ENCODE assay signal across 1 cellular context in genomic region chr12:46373303-46374182, GRCh38.
TF ChIP-seq lines count a peak whose summit lies in the region.

No MANE protein-coding gene starts in this region.

TF ChIP-seq in HepG2, 621 proteins besides CTCF, POLR2A, EP300 and RAD21 (continued from another document and continues in another):
- TF ChIP-seq, protein P1, sequence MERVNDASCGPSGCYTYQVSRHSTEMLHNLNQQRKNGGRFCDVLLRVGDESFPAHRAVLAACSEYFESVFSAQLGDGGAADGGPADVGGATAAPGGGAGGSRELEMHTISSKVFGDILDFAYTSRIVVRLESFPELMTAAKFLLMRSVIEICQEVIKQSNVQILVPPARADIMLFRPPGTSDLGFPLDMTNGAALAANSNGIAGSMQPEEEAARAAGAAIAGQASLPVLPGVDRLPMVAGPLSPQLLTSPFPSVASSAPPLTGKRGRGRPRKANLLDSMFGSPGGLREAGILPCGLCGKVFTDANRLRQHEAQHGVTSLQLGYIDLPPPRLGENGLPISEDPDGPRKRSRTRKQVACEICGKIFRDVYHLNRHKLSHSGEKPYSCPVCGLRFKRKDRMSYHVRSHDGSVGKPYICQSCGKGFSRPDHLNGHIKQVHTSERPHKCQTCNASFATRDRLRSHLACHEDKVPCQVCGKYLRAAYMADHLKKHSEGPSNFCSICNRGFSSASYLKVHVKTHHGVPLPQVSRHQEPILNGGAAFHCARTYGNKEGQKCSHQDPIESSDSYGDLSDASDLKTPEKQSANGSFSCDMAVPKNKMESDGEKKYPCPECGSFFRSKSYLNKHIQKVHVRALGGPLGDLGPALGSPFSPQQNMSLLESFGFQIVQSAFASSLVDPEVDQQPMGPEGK (CRISPR knock-in tag; IDR thresholded peaks at IDR 0.05): 0 out of 2 replicates have a peak, but pooled peaks have one; percentile 19
- TF ChIP-seq MYC (CRISPR knock-in tag; IDR thresholded peaks at IDR 0.05; ENCODE audit: borderline replicate concordance) (peak; percentile 14; the same call in 1 of the 2 replicates), ARNT2 (CRISPR knock-in tag; IDR thresholded peaks at IDR 0.05; ENCODE audit: low read depth) (0 out of 2 replicates have a peak, but pooled peaks have one; percentile 37), ADNP (CRISPR knock-in tag; IDR thresholded peaks at IDR 0.05) (no peak), ZNF891 (CRISPR knock-in tag; IDR thresholded peaks at IDR 0.05) (peak; percentile 63; the same call in 1 of the 2 replicates), ZBTB43 (CRISPR knock-in tag; conservative IDR thresholded peaks at IDR 0.05) (0 out of 2 replicates have a peak, but pooled peaks have one; percentile 23), NCOA2 (CRISPR knock-in tag; IDR thresholded peaks at IDR 0.05) (peak; percentile 36; the same call in 1 of the 2 replicates), SOX6 (IDR thresholded peaks at IDR 0.05) (no peak), SOX6 (CRISPR knock-in tag; IDR thresholded peaks at IDR 0.05) (peak; percentile 49; the same call in 1 of the 2 replicates), SIX4 (CRISPR knock-in tag; IDR thresholded peaks at IDR 0.05) (peak; percentile 32; the same call in 1 of the 2 replicates), SAP130 (CRISPR knock-in tag; IDR thresholded peaks at IDR 0.05; ENCODE audit: low read depth) (peak; percentile 44; the same call in 1 of the 2 replicates), HDAC1 (CRISPR knock-in tag; IDR thresholded peaks at IDR 0.05) (peak; percentile 27), KDM5B (CRISPR knock-in tag; IDR thresholded peaks at IDR 0.05; ENCODE audit: borderline replicate concordance) (peak; percentile 57; the same call in 1 of the 2 replicates), POLR2G (IDR thresholded peaks at IDR 0.05; ENCODE audit: low read depth, low read length) (peak; percentile 81), ZFP1 (CRISPR knock-in tag; IDR thresholded peaks at IDR 0.05) (no peak), ZNF34 (CRISPR knock-in tag; IDR thresholded peaks at IDR 0.05; ENCODE audit: borderline replicate concordance) (no peak), JUNB (CRISPR knock-in tag; IDR thresholded peaks at IDR 0.05; ENCODE audit: borderline replicate concordance) (no peak), ZNF335 (CRISPR knock-in tag; IDR thresholded peaks at IDR 0.05) (0 out of 2 replicates have a peak, but pooled peaks have one; percentile 17), NFKB2 (CRISPR knock-in tag; IDR thresholded peaks at IDR 0.05; ENCODE audit: borderline replicate concordance) (no peak; the same call in 1 of the 2 replicates), SETDB1 (CRISPR knock-in tag; IDR thresholded peaks at IDR 0.05; ENCODE audit: borderline replicate concordance) (no peak), MAF1 (CRISPR knock-in tag; IDR thresholded peaks at IDR 0.05; ENCODE audit: borderline replicate concordance) (0 out of 2 replicates have a peak, but pooled peaks have one; percentile 15), ZNF501 (CRISPR knock-in tag; IDR thresholded peaks at IDR 0.05) (peak; percentile 69), TGIF2 (CRISPR knock-in tag; IDR thresholded peaks at IDR 0.05) (0 out of 2 replicates have a peak, but pooled peaks have one; percentile 19), DMTF1 (CRISPR knock-in tag; IDR thresholded peaks at IDR 0.05) (no peak), ZNF484 (CRISPR knock-in tag; IDR thresholded peaks at IDR 0.05; ENCODE audit: borderline replicate concordance, low read depth) (no peak), ZNF792 (CRISPR knock-in tag; IDR thresholded peaks at IDR 0.05) (no peak), ZNF263 (CRISPR knock-in tag; IDR thresholded peaks at IDR 0.05) (no peak), ZNF253 (CRISPR knock-in tag; IDR thresholded peaks at IDR 0.05; ENCODE audit: borderline replicate concordance) (no peak), ZNF782 (CRISPR knock-in tag; IDR thresholded peaks at IDR 0.05; ENCODE audit: borderline replicate concordance) (no peak), ZNF451 (CRISPR knock-in tag; IDR thresholded peaks at IDR 0.05) (no peak), ZNF329 (CRISPR knock-in tag; IDR thresholded peaks at IDR 0.05; ENCODE audit: low read depth) (no peak), ZNF614 (CRISPR knock-in tag; IDR thresholded peaks at IDR 0.05; ENCODE audit: borderline replicate concordance) (0 out of 2 replicates have a peak, but pooled peaks have one; percentile 16), DMAP1 (CRISPR knock-in tag; IDR thresholded peaks at IDR 0.05) (0 out of 2 replicates have a peak, but pooled peaks have one; percentile 15), MXI1 (IDR thresholded peaks at IDR 0.05; ENCODE audit: borderline replicate concordance, low read depth, low read length) (peak; percentile 37; the same call in 1 of the 3 replicates), ASH2L (IDR thresholded peaks at IDR 0.05; ENCODE audit: insufficient read length, low read depth, low read length) (peak; percentile 17)
- TF ChIP-seq, protein P2, sequence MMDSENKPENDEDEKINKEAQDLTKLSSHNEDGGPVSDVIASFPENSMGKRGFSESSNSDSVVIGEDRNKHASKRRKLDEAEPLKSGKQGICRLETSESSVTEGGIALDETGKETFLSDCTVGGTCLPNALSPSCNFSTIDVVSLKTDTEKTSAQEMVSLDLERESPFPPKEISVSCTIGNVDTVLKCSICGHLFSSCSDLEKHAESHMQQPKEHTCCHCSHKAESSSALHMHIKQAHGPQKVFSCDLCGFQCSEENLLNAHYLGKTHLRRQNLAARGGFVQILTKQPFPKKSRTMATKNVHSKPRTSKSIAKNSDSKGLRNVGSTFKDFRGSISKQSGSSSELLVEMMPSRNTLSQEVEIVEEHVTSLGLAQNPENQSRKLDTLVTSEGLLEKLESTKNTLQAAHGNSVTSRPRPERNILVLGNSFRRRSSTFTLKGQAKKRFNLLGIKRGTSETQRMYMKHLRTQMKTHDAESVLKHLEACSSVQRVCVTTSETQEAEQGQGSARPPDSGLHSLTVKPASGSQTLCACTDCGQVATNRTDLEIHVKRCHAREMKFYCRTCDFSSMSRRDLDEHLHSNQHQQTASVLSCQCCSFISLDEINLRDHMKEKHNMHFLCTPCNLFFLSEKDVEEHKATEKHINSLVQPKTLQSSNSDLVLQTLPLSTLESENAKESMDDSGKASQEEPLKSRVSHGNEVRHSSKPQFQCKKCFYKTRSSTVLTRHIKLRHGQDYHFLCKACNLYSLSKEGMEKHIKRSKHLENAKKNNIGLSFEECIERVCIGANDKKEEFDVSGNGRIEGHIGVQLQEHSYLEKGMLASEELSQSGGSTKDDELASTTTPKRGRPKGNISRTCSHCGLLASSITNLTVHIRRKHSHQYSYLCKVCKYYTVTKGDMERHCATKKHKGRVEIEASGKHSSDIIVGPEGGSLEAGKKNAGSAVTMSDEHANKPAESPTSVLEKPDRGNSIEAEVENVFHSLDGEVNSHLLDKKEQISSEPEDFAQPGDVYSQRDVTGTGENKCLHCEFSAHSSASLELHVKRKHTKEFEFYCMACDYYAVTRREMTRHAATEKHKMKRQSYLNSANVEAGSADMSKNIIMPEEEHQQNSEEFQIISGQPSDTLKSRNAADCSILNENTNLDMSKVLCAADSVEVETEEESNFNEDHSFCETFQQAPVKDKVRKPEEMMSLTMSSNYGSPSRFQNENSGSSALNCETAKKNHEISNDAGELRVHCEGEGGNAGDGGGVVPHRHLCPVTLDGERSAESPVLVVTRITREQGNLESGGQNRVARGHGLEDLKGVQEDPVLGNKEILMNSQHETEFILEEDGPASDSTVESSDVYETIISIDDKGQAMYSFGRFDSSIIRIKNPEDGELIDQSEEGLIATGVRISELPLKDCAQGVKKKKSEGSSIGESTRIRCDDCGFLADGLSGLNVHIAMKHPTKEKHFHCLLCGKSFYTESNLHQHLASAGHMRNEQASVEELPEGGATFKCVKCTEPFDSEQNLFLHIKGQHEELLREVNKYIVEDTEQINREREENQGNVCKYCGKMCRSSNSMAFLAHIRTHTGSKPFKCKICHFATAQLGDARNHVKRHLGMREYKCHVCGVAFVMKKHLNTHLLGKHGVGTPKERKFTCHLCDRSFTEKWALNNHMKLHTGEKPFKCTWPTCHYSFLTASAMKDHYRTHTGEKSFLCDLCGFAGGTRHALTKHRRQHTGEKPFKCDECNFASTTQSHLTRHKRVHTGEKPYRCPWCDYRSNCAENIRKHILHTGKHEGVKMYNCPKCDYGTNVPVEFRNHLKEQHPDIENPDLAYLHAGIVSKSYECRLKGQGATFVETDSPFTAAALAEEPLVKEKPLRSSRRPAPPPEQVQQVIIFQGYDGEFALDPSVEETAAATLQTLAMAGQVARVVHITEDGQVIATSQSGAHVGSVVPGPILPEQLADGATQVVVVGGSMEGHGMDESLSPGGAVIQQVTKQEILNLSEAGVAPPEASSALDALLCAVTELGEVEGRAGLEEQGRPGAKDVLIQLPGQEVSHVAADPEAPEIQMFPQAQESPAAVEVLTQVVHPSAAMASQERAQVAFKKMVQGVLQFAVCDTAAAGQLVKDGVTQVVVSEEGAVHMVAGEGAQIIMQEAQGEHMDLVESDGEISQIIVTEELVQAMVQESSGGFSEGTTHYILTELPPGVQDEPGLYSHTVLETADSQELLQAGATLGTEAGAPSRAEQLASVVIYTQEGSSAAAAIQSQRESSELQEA (CRISPR knock-in tag; IDR thresholded peaks at IDR 0.05; ENCODE audit: not compliant biosample characterization): no peak
- TF ChIP-seq, protein P3, sequence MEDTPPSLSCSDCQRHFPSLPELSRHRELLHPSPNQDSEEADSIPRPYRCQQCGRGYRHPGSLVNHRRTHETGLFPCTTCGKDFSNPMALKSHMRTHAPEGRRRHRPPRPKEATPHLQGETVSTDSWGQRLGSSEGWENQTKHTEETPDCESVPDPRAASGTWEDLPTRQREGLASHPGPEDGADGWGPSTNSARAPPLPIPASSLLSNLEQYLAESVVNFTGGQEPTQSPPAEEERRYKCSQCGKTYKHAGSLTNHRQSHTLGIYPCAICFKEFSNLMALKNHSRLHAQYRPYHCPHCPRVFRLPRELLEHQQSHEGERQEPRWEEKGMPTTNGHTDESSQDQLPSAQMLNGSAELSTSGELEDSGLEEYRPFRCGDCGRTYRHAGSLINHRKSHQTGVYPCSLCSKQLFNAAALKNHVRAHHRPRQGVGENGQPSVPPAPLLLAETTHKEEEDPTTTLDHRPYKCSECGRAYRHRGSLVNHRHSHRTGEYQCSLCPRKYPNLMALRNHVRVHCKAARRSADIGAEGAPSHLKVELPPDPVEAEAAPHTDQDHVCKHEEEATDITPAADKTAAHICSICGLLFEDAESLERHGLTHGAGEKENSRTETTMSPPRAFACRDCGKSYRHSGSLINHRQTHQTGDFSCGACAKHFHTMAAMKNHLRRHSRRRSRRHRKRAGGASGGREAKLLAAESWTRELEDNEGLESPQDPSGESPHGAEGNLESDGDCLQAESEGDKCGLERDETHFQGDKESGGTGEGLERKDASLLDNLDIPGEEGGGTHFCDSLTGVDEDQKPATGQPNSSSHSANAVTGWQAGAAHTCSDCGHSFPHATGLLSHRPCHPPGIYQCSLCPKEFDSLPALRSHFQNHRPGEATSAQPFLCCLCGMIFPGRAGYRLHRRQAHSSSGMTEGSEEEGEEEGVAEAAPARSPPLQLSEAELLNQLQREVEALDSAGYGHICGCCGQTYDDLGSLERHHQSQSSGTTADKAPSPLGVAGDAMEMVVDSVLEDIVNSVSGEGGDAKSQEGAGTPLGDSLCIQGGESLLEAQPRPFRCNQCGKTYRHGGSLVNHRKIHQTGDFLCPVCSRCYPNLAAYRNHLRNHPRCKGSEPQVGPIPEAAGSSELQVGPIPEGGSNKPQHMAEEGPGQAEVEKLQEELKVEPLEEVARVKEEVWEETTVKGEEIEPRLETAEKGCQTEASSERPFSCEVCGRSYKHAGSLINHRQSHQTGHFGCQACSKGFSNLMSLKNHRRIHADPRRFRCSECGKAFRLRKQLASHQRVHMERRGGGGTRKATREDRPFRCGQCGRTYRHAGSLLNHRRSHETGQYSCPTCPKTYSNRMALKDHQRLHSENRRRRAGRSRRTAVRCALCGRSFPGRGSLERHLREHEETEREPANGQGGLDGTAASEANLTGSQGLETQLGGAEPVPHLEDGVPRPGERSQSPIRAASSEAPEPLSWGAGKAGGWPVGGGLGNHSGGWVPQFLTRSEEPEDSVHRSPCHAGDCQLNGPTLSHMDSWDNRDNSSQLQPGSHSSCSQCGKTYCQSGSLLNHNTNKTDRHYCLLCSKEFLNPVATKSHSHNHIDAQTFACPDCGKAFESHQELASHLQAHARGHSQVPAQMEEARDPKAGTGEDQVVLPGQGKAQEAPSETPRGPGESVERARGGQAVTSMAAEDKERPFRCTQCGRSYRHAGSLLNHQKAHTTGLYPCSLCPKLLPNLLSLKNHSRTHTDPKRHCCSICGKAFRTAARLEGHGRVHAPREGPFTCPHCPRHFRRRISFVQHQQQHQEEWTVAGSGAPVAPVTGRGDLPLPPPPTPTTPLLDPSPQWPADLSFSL (CRISPR knock-in tag; IDR thresholded peaks at IDR 0.05): no peak
- TF ChIP-seq, protein P4, sequence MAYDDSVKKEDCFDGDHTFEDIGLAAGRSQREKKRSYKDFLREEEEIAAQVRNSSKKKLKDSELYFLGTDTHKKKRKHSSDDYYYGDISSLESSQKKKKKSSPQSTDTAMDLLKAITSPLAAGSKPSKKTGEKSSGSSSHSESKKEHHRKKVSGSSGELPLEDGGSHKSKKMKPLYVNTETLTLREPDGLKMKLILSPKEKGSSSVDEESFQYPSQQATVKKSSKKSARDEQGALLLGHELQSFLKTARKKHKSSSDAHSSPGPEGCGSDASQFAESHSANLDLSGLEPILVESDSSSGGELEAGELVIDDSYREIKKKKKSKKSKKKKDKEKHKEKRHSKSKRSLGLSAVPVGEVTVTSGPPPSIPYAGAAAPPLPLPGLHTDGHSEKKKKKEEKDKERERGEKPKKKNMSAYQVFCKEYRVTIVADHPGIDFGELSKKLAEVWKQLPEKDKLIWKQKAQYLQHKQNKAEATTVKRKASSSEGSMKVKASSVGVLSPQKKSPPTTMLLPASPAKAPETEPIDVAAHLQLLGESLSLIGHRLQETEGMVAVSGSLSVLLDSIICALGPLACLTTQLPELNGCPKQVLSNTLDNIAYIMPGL (CRISPR knock-in tag; IDR thresholded peaks at IDR 0.05; ENCODE audit: borderline replicate concordance in 1 of 2, low read depth in 1 of 2): peak in 1 of 2 experiments; percentile 67; a peak in 2 of 4 replicates
